Comparison of ENCODE assay signal across 34 cellular contexts in the genomic region with DNA sequence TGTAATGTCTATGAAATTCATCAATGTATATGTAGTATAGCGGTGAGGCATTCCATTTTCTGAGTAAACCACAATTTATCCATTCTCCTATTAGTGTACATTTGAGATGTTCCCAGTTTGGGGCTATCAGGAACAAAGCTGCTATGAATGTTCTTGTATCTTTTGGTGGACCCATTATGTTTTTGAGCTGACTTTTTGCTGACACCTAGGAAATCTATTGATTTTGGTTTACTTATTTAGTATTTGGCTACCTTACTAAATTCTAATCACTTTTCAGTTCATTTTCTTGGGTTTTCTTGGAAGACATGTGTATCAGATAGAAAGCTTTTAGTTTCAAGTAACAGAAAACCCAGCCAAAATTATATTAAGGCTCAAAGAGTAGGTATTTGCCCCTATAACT. TPM values are rescaled to one million over a fixed set of nuclear protein-coding genes. Genes with fewer than 3 reads are reported as not detected.
"Had no signal": no experiment of that assay in that cellular context is flagged by ENCODE, and none has a peak within 500 bp of the region (broad histone marks: within the 10 kb centered on the region; RNA-seq: fewer than 3 reads in every experiment).

No MANE protein-coding gene starts in this region.

- H3K4me2 ChIP-seq: SK-N-SH had no signal

- H3K27me3 ChIP-seq: Peyer's patch, SJSA1 had no signal

- ATAC-seq: PC-3 had no signal

- H3K9me3 ChIP-seq: MG63, Peyer's patch, SK-N-SH had no signal

- H3K4me1 ChIP-seq: Peyer's patch, SJSA1 had no signal

- DNase-seq: Kasumi-1; MG63; MV-4-11; NCI-H1092; NCI-H1105 treated with DMSO at 0.1 percent for 48 hours; NCI-H1417; NCI-H1436; NCI-H146; NCI-H1694; NCI-H187; NCI-H1930; NCI-H2029 treated with DMSO at 0.1 percent for 48 hours; NCI-H2081 treated with DMSO at 0.1 percent for 48 hours; NCI-H2107; NCI-H2171; NCI-H226; NCI-H446 treated with DMSO at 0.1 percent for 48 hours; NCI-H510A; NCI-H524; NCI-H526; NCI-H69; NCI-H748 treated with DMSO at 0.1 percent for 48 hours; NCI-H82; NK-92 treated with Interleukin-12 subunit alpha and Interleukin-12 subunit beta, amount 100 ng/mL, for 24 hours; OCI-M1; PC-3; Peyer's patch; Right ventricle myocardium superior; SHP77 treated with DMSO at 0.1 percent for 48 hours; SK-N-SH; SW 1271; T-helper 1 cell had no signal

- H3K27ac ChIP-seq: Peyer's patch, SJSA1 had no signal

- H3K36me3 ChIP-seq: MG63, Peyer's patch, SJSA1 had no signal

- H3K4me3 ChIP-seq: MG63, Peyer's patch, SJSA1 had no signal

- H3K9me2 ChIP-seq: SK-N-SH had no signal

- H3K9ac ChIP-seq: SK-N-SH had no signal

RNA-seq across cellular contexts. Expression of a gene that starts 13.7 kb away (rescaled TPM):
- total RNA-seq: M059J, SJSA1 had no signal
